ENCODE assay signal across 8 cellular contexts in genomic region chr4:88706574-88706973, GRCh38. TPM values are rescaled to one million over a fixed set of nuclear protein-coding genes. Genes with fewer than 3 reads are reported as not detected.
A peak's percentile ranks its signal among the peaks of the same experiment; 100 is the strongest.
DNase-seq lines count a peak whose midpoint lies in the region; ATAC-seq and TF ChIP-seq lines count a peak whose summit lies in the region.

No MANE protein-coding gene starts in this region.

- ATAC-seq in GM18511 (IDR thresholded peaks at IDR 0.05; ENCODE audit: unreplicated experiment) = no peak

- no peaks in the 10 kb centered on the region for H3K27me3 Mint-ChIP-seq in chondrocyte (ENCODE audit: low read depth)

- TF ChIP-seq CTCF in chondrocyte (IDR thresholded peaks at IDR 0.05) (peak; percentile 87), GM20000 (IDR thresholded peaks at IDR 0.05; ENCODE audit: extremely low read depth, missing control alignments) (no peak)

- H3K4me3 Mint-ChIP-seq in chondrocyte (ENCODE audit: unreplicated experiment) = no peak overlapping the region

- no peaks in the 10 kb centered on the region for H3K36me3 Mint-ChIP-seq in chondrocyte (ENCODE audit: low read depth)

- peaks cover 27% of the 10 kb centered on the region for H3K4me1 Mint-ChIP-seq in chondrocyte (ENCODE audit: low read depth)

- peak; percentile 26 for DNase-seq in DMS114 treated with DMSO at 0.1 percent for 48 hours (lab: John Stamatoyannopoulos, UW; ENCODE audit: unreplicated experiment)
- DNase-seq in NCI-H2171 (lab: John Stamatoyannopoulos, UW) = peak; percentile 0
- no peak for DNase-seq in chondrocyte (ENCODE audit: low spot score)
- DNase-seq in lung microvascular endothelial cell (ENCODE audit: low read depth in 2 of 2) = peak; percentile 66 to 68
- no peak for DNase-seq in stimulated activated CD4-positive, alpha-beta T cell treated with anti-CD3 and anti-CD28 coated beads, Interleukin-15, amount 100 ng/mL, for 24 hours
- DNase-seq in GM20000 (ENCODE audit: low spot score) = no peak
- no peak for DNase-seq in GOT3 (lab: John Stamatoyannopoulos, UW)

- no peaks in the 10 kb centered on the region for H3K9me3 Mint-ChIP-seq in chondrocyte (ENCODE audit: low read depth)

- peak overlapping the region; percentile 93 for H3K27ac Mint-ChIP-seq in chondrocyte (ENCODE audit: unreplicated experiment)

RNA-seq across cellular contexts. Expression of gene NAP1L5, which starts 8.9 kb away (rescaled TPM):
- total RNA-seq in chondrocyte = 5.1 to 9.1 TPM (median 5.8 TPM) in 3 replicates
- 2.2 and 2.6 TPM in 2 replicates for total RNA-seq in lung microvascular endothelial cell

Comparison
In these comparisons a context has a peak if more than half of its experiments do, and no peak if none do; other contexts are left out.
1. DNase-seq: peak in DMS114 treated with DMSO at 0.1 percent for 48 hours (single experiment), NCI-H2171 (single experiment) and lung microvascular endothelial cell (2 of 2); none in chondrocyte (single experiment), stimulated activated CD4-positive, alpha-beta T cell treated with anti-CD3 and anti-CD28 coated beads, Interleukin-15, amount 100 ng/mL, for 24 hours (single experiment), GM20000 (single experiment) and GOT3 (single experiment).